In the genomic region with DNA sequence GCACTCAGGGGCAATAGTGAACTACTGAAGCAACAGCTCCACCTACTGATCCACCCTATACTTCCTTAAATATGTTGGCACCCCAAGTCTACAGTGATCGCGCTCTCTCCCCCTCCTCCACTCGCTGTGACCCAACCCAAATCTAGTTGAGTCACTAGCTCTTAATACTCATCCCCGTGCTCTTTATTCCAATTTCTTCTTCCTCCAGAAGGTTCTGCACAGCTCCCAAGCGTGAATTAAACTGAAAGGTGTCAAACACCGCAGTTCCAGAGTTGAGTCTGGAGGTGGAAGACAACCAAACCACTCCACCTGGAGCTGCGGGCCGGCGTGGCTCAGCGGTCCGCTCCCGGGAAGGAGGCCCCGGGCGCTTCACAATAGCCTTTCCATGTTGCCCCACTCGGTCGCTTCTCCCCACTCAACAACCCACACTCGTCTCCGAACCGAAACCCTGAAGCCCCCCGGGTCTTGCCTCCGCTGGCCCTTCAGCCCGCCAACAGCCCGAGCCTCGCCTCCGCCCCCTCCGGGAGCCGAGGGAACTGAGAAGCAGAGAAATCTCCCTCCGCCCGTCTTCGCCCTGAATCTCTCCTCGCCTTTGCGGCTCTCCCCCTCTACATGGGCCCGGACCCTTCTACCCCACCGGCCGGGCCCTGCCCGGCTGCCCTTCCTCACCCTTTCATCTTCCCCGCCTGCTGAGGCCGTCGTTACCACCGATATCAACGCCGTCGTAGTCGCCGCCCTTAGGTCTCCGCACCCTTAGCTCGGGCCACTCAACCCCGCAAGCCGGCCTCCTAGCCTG, we compare ENCODE assay signal across 8 cellular contexts. TPM values are rescaled to one million over a fixed set of nuclear protein-coding genes. Genes with fewer than 3 reads are reported as not detected.
DNase-seq lines count a peak whose midpoint lies in the region; ATAC-seq and TF ChIP-seq lines count a peak whose summit lies in the region.

No MANE protein-coding gene starts in this region.

- H3K27me3 ChIP-seq in HUES48 (ENCODE audit: control insufficient read depth, insufficient read depth, low read length) (no peaks in the 10 kb centered on the region), endodermal cell (ENCODE audit: control insufficient read depth, insufficient read depth, low read length, poor library complexity, severe bottlenecking) (no peaks in the 10 kb centered on the region)

- H3K27ac ChIP-seq in HUES48 (ENCODE audit: low read depth, low read length) (peak overlapping the region; percentile 99), endodermal cell (ENCODE audit: low read depth, low read length) (peak overlapping the region; percentile 100)

- H3K4me1 ChIP-seq in HUES48 (ENCODE audit: control insufficient read depth, insufficient read depth, low read length) = peaks cover 27% of the 10 kb centered on the region
- H3K4me1 ChIP-seq in endodermal cell (ENCODE audit: control insufficient read depth, insufficient read depth, low read length) = peaks cover 9% of the 10 kb centered on the region

- TF ChIP-seq CTCF in endodermal cell (conservative IDR thresholded peaks at IDR 0.05) = peak; percentile 73
- peak; percentile 32 for TF ChIP-seq CTCF in mesothelial cell of epicardium (IDR thresholded peaks at IDR 0.05; ENCODE audit: unreplicated experiment)

- H3K4me3 Mint-ChIP-seq in endodermal cell (peak overlapping the region; percentile 97), mesothelial cell of epicardium (peak overlapping the region; percentile 96)

- ATAC-seq in GM21423 (IDR thresholded peaks at IDR 0.05; ENCODE audit: unreplicated experiment) = peak; percentile 57

- H3K36me3 ChIP-seq in HUES48 (ENCODE audit: control insufficient read depth, insufficient read depth, low read length) (peaks cover 11% of the 10 kb centered on the region), endodermal cell (ENCODE audit: control insufficient read depth, insufficient read depth, low read length) (no peaks in the 10 kb centered on the region)

- peak overlapping the region; percentile 99 for H3K27ac Mint-ChIP-seq in endodermal cell
- H3K27ac Mint-ChIP-seq in mesothelial cell of epicardium = peak overlapping the region; percentile 100

- peak; percentile 56 for DNase-seq in CMK (ENCODE audit: low read depth)
- DNase-seq in NOMO-1 treated with dmso at 0.1 percent for 144 hours (lab: John Stamatoyannopoulos, UW; ENCODE audit: unreplicated experiment) = peak; percentile 81
- peak; percentile 77 for DNase-seq in activated CD8-positive, alpha-beta memory T cell treated with anti-CD3 and anti-CD28 coated beads, Interleukin-2, amount 50 U/mL, for 1 hour (ENCODE audit: extremely low read depth)
- peak; percentile 88 for DNase-seq in endodermal cell
- peak; percentile 40 to 81 for DNase-seq in mesothelial cell of epicardium (ENCODE audit: low spot score in 2 of 2, unreplicated experiment in 2 of 2)
- peak; percentile 46 to 56 for DNase-seq in stimulated activated CD8-positive, alpha-beta memory T cell treated with anti-CD3 and anti-CD28 coated beads, Interleukin-2, amount 100 ng/mL, for 1 hour (ENCODE audit: low read depth in 2 of 2)

- H3K9me3 ChIP-seq in HUES48 (ENCODE audit: control insufficient read depth, insufficient read depth, low read length) (no peaks in the 10 kb centered on the region), endodermal cell (ENCODE audit: control insufficient read depth, low read length) (no peaks in the 10 kb centered on the region)

- H3K27me3 Mint-ChIP-seq in endodermal cell (ENCODE audit: insufficient read depth) = no peaks in the 10 kb centered on the region
- H3K27me3 Mint-ChIP-seq in mesothelial cell of epicardium (ENCODE audit: low read depth) = no peaks in the 10 kb centered on the region

- peak overlapping the region; percentile 91 for H3K4me3 ChIP-seq in HUES48 (ENCODE audit: low read depth, low read length)
- peak overlapping the region; percentile 97 for H3K4me3 ChIP-seq in endodermal cell (ENCODE audit: low read length)

- H3K9ac ChIP-seq in HUES48 (ENCODE audit: low read depth, low read length) (peak overlapping the region; percentile 97), endodermal cell (ENCODE audit: extremely low read depth, low read length, poor library complexity, severe bottlenecking) (peak overlapping the region; percentile 96)

- H3K9me3 Mint-ChIP-seq in endodermal cell (no peaks in the 10 kb centered on the region), mesothelial cell of epicardium (no peaks in the 10 kb centered on the region)

- no peaks in the 10 kb centered on the region for H3K36me3 Mint-ChIP-seq in endodermal cell (ENCODE audit: low read depth)
- H3K36me3 Mint-ChIP-seq in mesothelial cell of epicardium = no peaks in the 10 kb centered on the region

- 0% methylated on average over 15 to 49 of the region's 49 CpGs for WGBS in endodermal cell (ENCODE audit: insufficient coverage in 1 of 2, insufficient read length in 1 of 2), 2 experiments

- H3K4me1 Mint-ChIP-seq in endodermal cell (peaks cover 36% of the 10 kb centered on the region), mesothelial cell of epicardium (peaks cover 47% of the 10 kb centered on the region)

RNA-seq across cellular contexts. Expression of a gene that starts 0.6 kb away (rescaled TPM):
- total RNA-seq in endodermal cell (100 to 1,000 TPM; 137 to 150 TPM), mesothelial cell of epicardium (83.2 to 87.3 TPM (median 85.9 TPM) in 3 replicates)
- 123 TPM for polyA plus RNA-seq in endodermal cell (2013, experiment 1 of 2)
- polyA plus RNA-seq in endodermal cell (2013, experiment 2 of 2) = 116 TPM

RNA-seq across cellular contexts. Expression of a gene that starts 1.4 kb away (rescaled TPM):
- 10 to 100 TPM; 58.4 to 63.4 TPM for total RNA-seq in endodermal cell
- 39.3 TPM for polyA plus RNA-seq in endodermal cell (2013, experiment 1 of 2)
- 39.2 TPM for polyA plus RNA-seq in endodermal cell (2013, experiment 2 of 2)
- total RNA-seq in mesothelial cell of epicardium = 52.0 to 58.2 TPM (median 52.6 TPM) in 3 replicates

RNA-seq across cellular contexts. Expression of a gene that starts 49.0 kb away (rescaled TPM):
- total RNA-seq in endodermal cell (10 to 100 TPM; 15.5 to 17.6 TPM), mesothelial cell of epicardium (16.7 to 18.3 TPM (median 17.9 TPM) in 3 replicates)
- polyA plus RNA-seq in endodermal cell (2013, experiment 1 of 2) = 10.5 TPM
- polyA plus RNA-seq in endodermal cell (2013, experiment 2 of 2) = 12.5 TPM

Comparison
In these comparisons a context has a peak if more than half of its experiments do, and no peak if none do; other contexts are left out.
1. Peak in every context shown above with its lines: DNase-seq, ATAC-seq, H3K4me3 ChIP-seq and H3K27ac ChIP-seq.